Comparison of ENCODE assay signal across 19 cellular contexts in the genomic region with DNA sequence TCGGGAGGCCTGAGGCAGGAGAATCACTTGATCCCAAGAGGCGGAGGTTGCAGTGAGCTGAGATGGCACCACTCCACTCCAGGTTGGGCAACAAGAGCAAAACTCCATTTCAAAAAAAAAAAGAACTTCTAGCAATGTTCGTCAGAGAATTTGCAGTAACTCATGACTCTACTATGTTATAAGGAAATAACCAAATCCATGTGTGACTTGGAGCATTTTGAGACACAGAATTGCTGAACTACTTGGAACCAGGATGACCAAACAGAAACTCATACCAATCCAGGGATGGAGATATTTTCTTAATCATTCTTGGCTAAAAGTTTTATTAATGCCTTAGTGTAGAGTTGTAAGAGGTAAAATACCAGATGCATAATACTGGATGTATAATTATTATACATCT.
"Had no signal": no experiment of that assay in that cellular context is flagged by ENCODE, and none has a peak within 500 bp of the region (broad histone marks: within the 10 kb centered on the region; RNA-seq: fewer than 3 reads in every experiment).

No MANE protein-coding gene starts in this region.

- H3K27ac ChIP-seq: epithelial cell of prostate, esophagus muscularis mucosa, gastroesophageal sphincter, neutrophil, ovary, stomach had no signal

- H3K4me1 Mint-ChIP-seq: naive thymus-derived CD8-positive, alpha-beta T cell had no signal

- ATAC-seq: effector memory CD8-positive, alpha-beta T cell; gastroesophageal sphincter; left lobe of liver; mucosa of descending colon; naive thymus-derived CD8-positive, alpha-beta T cell; right cardiac atrium had no signal

- DNase-seq: effector memory CD8-positive, alpha-beta T cell; glutamatergic neuron; islet precursor cell; mammary epithelial cell; mucosa of descending colon; naive thymus-derived CD8-positive, alpha-beta T cell; ovary; right cardiac atrium; small intestine; stimulated activated CD4-positive, alpha-beta T cell treated with anti-CD3 and anti-CD28 coated beads, Interleukin-12 subunit alpha, Interleukin-12 subunit beta, amount 100 ng/mL, for 4 hours; stimulated activated naive CD4-positive, alpha-beta T cell; stomach; trophoblast cell had no signal

- H3K36me3 ChIP-seq: esophagus muscularis mucosa, gastroesophageal sphincter, neutrophil, ovary, stomach had no signal

- H3K27ac Mint-ChIP-seq: dendritic cell treated with granulocyte-macrophage colony-stimulating factor and Interleukin-4, amounts not matched to agents 40 ng/mL and 50 ng/mL, for 4 days; effector memory CD8-positive, alpha-beta T cell had no signal

- H3K27me3 ChIP-seq: esophagus muscularis mucosa, gastroesophageal sphincter, neutrophil, ovary, stomach had no signal

- H3K9me3 ChIP-seq: esophagus muscularis mucosa, gastroesophageal sphincter, mucosa of descending colon, neutrophil, ovary, stomach had no signal

- H3K27me3 Mint-ChIP-seq: dendritic cell treated with granulocyte-macrophage colony-stimulating factor and Interleukin-4, amounts not matched to agents 40 ng/mL and 50 ng/mL, for 4 days; effector memory CD8-positive, alpha-beta T cell had no signal

- H3K4me3 Mint-ChIP-seq: dendritic cell treated with granulocyte-macrophage colony-stimulating factor and Interleukin-4, amounts not matched to agents 40 ng/mL and 50 ng/mL, for 4 days; effector memory CD8-positive, alpha-beta T cell; naive thymus-derived CD8-positive, alpha-beta T cell had no signal

- H3K4me3 ChIP-seq: esophagus muscularis mucosa, gastroesophageal sphincter, mucosa of descending colon, ovary, stomach had no signal

- H3K4me1 ChIP-seq: esophagus muscularis mucosa, gastroesophageal sphincter, stomach had no signal
